Comparison of ENCODE assay signal across 1 cellular context in the genomic region with DNA sequence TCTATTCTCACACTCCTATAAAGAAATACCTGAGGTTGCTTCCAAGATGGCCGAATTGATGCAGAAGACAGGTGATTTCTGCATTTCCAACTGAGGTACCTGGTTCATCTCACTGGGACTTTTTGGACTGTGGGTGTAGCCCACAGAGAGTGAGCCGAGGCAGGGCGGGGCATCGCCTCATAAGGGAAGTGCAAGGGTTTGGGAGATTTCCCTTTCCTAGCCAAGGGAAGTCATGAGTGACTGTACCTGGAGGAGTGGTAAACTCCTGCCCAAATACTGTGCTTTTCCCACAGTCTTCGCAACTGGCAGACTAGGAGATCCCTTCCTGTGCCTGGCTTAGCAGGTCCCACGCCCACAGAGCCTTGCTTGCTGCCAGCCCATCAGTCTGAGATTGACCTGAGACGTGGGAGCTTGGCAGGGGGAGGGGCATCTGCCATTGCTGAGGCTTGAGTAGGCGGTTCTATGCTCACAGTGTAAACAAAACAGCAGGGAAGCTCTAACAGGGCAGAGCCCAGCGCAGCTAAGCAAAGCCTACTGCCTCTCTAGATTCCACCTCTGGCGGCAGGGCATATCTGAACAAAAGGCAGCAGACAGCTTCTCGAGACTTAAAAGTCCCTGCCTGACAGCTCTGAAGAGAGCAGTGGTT.
TF ChIP-seq lines count a peak whose summit lies in the region.

No MANE protein-coding gene starts in this region.

TF ChIP-seq in K562, 482 proteins besides CTCF, POLR2A, EP300 and RAD21 (continued from another document):
- TF ChIP-seq CBX2 (IDR thresholded peaks at IDR 0.05; ENCODE audit: insufficient read depth, low read length, poor library complexity, severe bottlenecking) = no peak
- 0 out of 2 replicates have a peak, but pooled peaks have one; percentile 26 for TF ChIP-seq EGR1 (conservative IDR thresholded peaks at IDR 0.05)
- no peak for TF ChIP-seq ZNF133 (CRISPR knock-in tag; IDR thresholded peaks at IDR 0.05)
- no peak for TF ChIP-seq RB1 (IDR thresholded peaks at IDR 0.05; ENCODE audit: low read depth)
- 0 out of 2 replicates have a peak, but pooled peaks have one; percentile 19 for TF ChIP-seq MYNN (IDR thresholded peaks at IDR 0.05)
- no peak for TF ChIP-seq MYNN (CRISPR knock-in tag; IDR thresholded peaks at IDR 0.05)
- TF ChIP-seq, protein P1, sequence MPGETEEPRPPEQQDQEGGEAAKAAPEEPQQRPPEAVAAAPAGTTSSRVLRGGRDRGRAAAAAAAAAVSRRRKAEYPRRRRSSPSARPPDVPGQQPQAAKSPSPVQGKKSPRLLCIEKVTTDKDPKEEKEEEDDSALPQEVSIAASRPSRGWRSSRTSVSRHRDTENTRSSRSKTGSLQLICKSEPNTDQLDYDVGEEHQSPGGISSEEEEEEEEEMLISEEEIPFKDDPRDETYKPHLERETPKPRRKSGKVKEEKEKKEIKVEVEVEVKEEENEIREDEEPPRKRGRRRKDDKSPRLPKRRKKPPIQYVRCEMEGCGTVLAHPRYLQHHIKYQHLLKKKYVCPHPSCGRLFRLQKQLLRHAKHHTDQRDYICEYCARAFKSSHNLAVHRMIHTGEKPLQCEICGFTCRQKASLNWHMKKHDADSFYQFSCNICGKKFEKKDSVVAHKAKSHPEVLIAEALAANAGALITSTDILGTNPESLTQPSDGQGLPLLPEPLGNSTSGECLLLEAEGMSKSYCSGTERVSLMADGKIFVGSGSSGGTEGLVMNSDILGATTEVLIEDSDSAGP (CRISPR knock-in tag; IDR thresholded peaks at IDR 0.05) = no peak
- TF ChIP-seq, protein P2, sequence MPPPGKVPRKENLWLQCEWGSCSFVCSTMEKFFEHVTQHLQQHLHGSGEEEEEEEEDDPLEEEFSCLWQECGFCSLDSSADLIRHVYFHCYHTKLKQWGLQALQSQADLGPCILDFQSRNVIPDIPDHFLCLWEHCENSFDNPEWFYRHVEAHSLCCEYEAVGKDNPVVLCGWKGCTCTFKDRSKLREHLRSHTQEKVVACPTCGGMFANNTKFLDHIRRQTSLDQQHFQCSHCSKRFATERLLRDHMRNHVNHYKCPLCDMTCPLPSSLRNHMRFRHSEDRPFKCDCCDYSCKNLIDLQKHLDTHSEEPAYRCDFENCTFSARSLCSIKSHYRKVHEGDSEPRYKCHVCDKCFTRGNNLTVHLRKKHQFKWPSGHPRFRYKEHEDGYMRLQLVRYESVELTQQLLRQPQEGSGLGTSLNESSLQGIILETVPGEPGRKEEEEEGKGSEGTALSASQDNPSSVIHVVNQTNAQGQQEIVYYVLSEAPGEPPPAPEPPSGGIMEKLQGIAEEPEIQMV (tag; conservative IDR thresholded peaks at IDR 0.05; ENCODE audit: low read depth) = no peak
